Comparison of ENCODE assay signal across 13 cellular contexts in genomic region chr3:46893146-46893748, GRCh38. TPM values are rescaled to one million over a fixed set of nuclear protein-coding genes. Genes with fewer than 3 reads are reported as not detected.
DNase-seq lines count a peak whose midpoint lies in the region; ATAC-seq and TF ChIP-seq lines count a peak whose summit lies in the region.
"Had no signal": no experiment of that assay in that cellular context is flagged by ENCODE, and none has a peak within 500 bp of the region (broad histone marks: within the 10 kb centered on the region; RNA-seq: fewer than 3 reads in every experiment).

No MANE protein-coding gene starts in this region.

- TF ChIP-seq CTCF in RWPE1 (conservative IDR thresholded peaks at IDR 0.05; ENCODE audit: low read depth): no peak
- TF ChIP-seq CTCF in tibial nerve (IDR thresholded peaks at IDR 0.05): no peak

- peak overlapping the region; percentile 94 for H3K4me2 ChIP-seq in skeletal muscle satellite cell (ENCODE audit: low read length)

- POLR2A ChIA-PET in RWPE1 (lab: Yijun Ruan, JAX; ENCODE audit: low non-redundant PET): no interaction called here

- H3K36me3 ChIP-seq in ES-I3 (ENCODE audit: insufficient read depth, low read length) (no peaks in the 10 kb centered on the region), skeletal muscle satellite cell (ENCODE audit: insufficient read depth, low read length) (no peaks in the 10 kb centered on the region), tibial nerve (no peaks in the 10 kb centered on the region)
- H3K36me3 ChIP-seq: esophagus squamous epithelium, Peyer's patch had no signal

- CTCF ChIA-PET in RWPE1 (lab: Yijun Ruan, JAX): no interaction called here

- H3K27ac ChIP-seq in RWPE1 (peak overlapping the region; percentile 43; the same call in 1 of the 2 replicates), tibial nerve (peak overlapping the region in 1 of 4 donors; percentile 29)
- H3K27ac ChIP-seq: esophagus squamous epithelium, Peyer's patch had no signal

- 61 to 62% methylated on average over 6 of the region's 6 CpGs for WGBS in tibial nerve, 2 donors

- intact Hi-C loops in left ventricle myocardium superior (cut with micrococcal nuclease): no loop called here

- H3K4me1 ChIP-seq in ES-I3 (ENCODE audit: insufficient read depth, low read length) (peaks cover 28% of the 10 kb centered on the region), skeletal muscle satellite cell (ENCODE audit: control insufficient read depth, insufficient read depth, low read length) (peaks cover 12% of the 10 kb centered on the region), tibial nerve (peaks cover 0 to 29% (median 22%) of the 10 kb centered on the region in 4 donors)

- TF ChIP-seq EP300 in tibial nerve (IDR thresholded peaks at IDR 0.05): no peak

- peak overlapping the region; percentile 68; the same call in 1 of the 2 replicates for H3K9ac ChIP-seq in ES-I3 (ENCODE audit: low read depth, low read length)
- H3K9ac ChIP-seq in skeletal muscle satellite cell (ENCODE audit: low read depth, low read length): no peak overlapping the region

- no peak for TF ChIP-seq POLR2A in tibial nerve (IDR thresholded peaks at IDR 0.05)

- H3K27me3 ChIP-seq in skeletal muscle satellite cell (ENCODE audit: control insufficient read depth, insufficient read depth, low read length): peaks cover 35% of the 10 kb centered on the region
- peaks cover 0 to 6% of the 10 kb centered on the region in 2 donors for H3K27me3 ChIP-seq in tibial nerve

- DNase-seq in RWPE1 (ENCODE audit: low spot score) (no peak), left ventricle myocardium superior (peak; percentile 50), AG08396 (ENCODE audit: low spot score) (no peak), tibial nerve (ENCODE audit: low spot score in 2 of 2) (no peak)
- DNase-seq: activated naive CD8-positive, alpha-beta T cell treated with anti-CD3 and anti-CD28 coated beads for 36 hours; CD4-positive, CD25-positive, alpha-beta regulatory T cell; esophagus squamous epithelium had no signal

- no peaks in the 10 kb centered on the region for H3K9me3 ChIP-seq in ES-I3 (ENCODE audit: control insufficient read depth, insufficient read depth, low read length)
- H3K9me3 ChIP-seq in skeletal muscle satellite cell (replicated peaks; ENCODE audit: low read length): no peaks in the 10 kb centered on the region
- no peaks in the 10 kb centered on the region for H3K9me3 ChIP-seq in tibial nerve
- H3K9me3 ChIP-seq: esophagus squamous epithelium, Peyer's patch had no signal

- peak; percentile 34 for ATAC-seq in left ventricle myocardium superior
- no peak for ATAC-seq in HG02938 (IDR thresholded peaks at IDR 0.05; ENCODE audit: unreplicated experiment)
- no peak for ATAC-seq in HG02884 (IDR thresholded peaks at IDR 0.05; ENCODE audit: unreplicated experiment)

- no peak overlapping the region for H3K4me3 ChIP-seq in skeletal muscle satellite cell (ENCODE audit: low read length)
- peak overlapping the region in 1 of 4 donors; percentile 55 for H3K4me3 ChIP-seq in tibial nerve

RNA-seq across cellular contexts. Expression of gene PTH1R, which starts 15.7 kb away (rescaled TPM):
- 13.0 TPM for total RNA-seq in left ventricle myocardium superior
- 0.22 and 0.76 TPM in 2 replicates for total RNA-seq in skeletal muscle satellite cell (2012; rRNA removed)
- 10 to 100 TPM in 3 of 4 donors, 1 to 10 TPM in 1; 8.1 to 14.3 (median 13.6) TPM for total RNA-seq in tibial nerve
- total RNA-seq: activated naive CD8-positive, alpha-beta T cell treated with anti-CD3 and anti-CD28 coated beads for 36 hours; CD4-positive, CD25-positive, alpha-beta regulatory T cell had no signal

RNA-seq across cellular contexts. Expression of gene MYL3, which starts 30.0 kb away (rescaled TPM):
- 9,164 TPM for total RNA-seq in left ventricle myocardium superior
- not detected in 2 replicates for total RNA-seq in skeletal muscle satellite cell (2012; rRNA removed)
- 10 to 100 TPM in 1 of 4 donors, 1 to 10 TPM in 3; 5.4 to 17.1 (median 8.6) TPM for total RNA-seq in tibial nerve
- total RNA-seq: activated naive CD8-positive, alpha-beta T cell treated with anti-CD3 and anti-CD28 coated beads for 36 hours; CD4-positive, CD25-positive, alpha-beta regulatory T cell; NCI-H460 had no signal

Comparison
In these comparisons a context has a peak if more than half of its experiments do, and no peak if none do; other contexts are left out.
1. RNA of gene MYL3, which starts 30.0 kb away (total RNA-seq): 9,164 TPM in left ventricle myocardium superior (single experiment); 5.4 to 17.1 TPM in tibial nerve; every median in the first group is over 100 times any median in the second.